Comparison of ENCODE assay signal across 8 cellular contexts in genomic region chr13:77028202-77028601, GRCh38. TPM values are rescaled to one million over a fixed set of nuclear protein-coding genes. Genes with fewer than 3 reads are reported as not detected.
DNase-seq lines count a peak whose midpoint lies in the region; ATAC-seq and TF ChIP-seq lines count a peak whose summit lies in the region.

No MANE protein-coding gene starts in this region.

- H3K27ac Mint-ChIP-seq in endodermal cell (no peak overlapping the region), osteocyte (ENCODE audit: unreplicated experiment) (peak overlapping the region; percentile 94)

- peaks cover 3% of the 10 kb centered on the region for H3K27me3 ChIP-seq in endodermal cell (ENCODE audit: control insufficient read depth, insufficient read depth, low read length, poor library complexity, severe bottlenecking)

- H3K4me3 Mint-ChIP-seq in endodermal cell, result peak overlapping the region; percentile 79
- peak overlapping the region; percentile 90 for H3K4me3 Mint-ChIP-seq in osteocyte (ENCODE audit: unreplicated experiment)

- H3K27me3 Mint-ChIP-seq in endodermal cell (ENCODE audit: insufficient read depth) (peaks cover 8% of the 10 kb centered on the region), osteocyte (ENCODE audit: unreplicated experiment) (no peaks in the 10 kb centered on the region)

- WGBS in endodermal cell (ENCODE audit: insufficient coverage in 1 of 2, insufficient read length in 1 of 2), 2 experiments, result 92 to 95% methylated on average over 5 of the region's 5 CpGs

- H3K27ac ChIP-seq in endodermal cell (ENCODE audit: low read depth, low read length), result no peak overlapping the region

- DNase-seq in Daoy (ENCODE audit: low read depth) (peak; percentile 22), NCI-H748 treated with DMSO at 0.1 percent for 48 hours (lab: John Stamatoyannopoulos, UW) (peak; percentile 11), endodermal cell (no peak), osteocyte (ENCODE audit: extremely low spot score, unreplicated experiment) (no peak), T1000 (lab: John Stamatoyannopoulos, UW) (no peak)
- DNase-seq in stimulated activated CD4-positive, alpha-beta T cell treated with anti-CD3 and anti-CD28 coated beads, Interleukin-4, amount 100 ng/mL, for 4 hours, result no peak

- H3K36me3 Mint-ChIP-seq in endodermal cell (ENCODE audit: low read depth) (no peaks in the 10 kb centered on the region), osteocyte (ENCODE audit: unreplicated experiment) (peaks cover 5% of the 10 kb centered on the region)

- H3K36me3 ChIP-seq in endodermal cell (ENCODE audit: control insufficient read depth, insufficient read depth, low read length), result no peaks in the 10 kb centered on the region

- H3K9me3 ChIP-seq in endodermal cell (ENCODE audit: control insufficient read depth, low read length), result no peaks in the 10 kb centered on the region

- TF ChIP-seq CTCF in endodermal cell (conservative IDR thresholded peaks at IDR 0.05) (no peak), osteocyte (IDR thresholded peaks at IDR 0.05) (no peak)

- no peaks in the 10 kb centered on the region for H3K9me3 Mint-ChIP-seq in endodermal cell
- no peaks in the 10 kb centered on the region for H3K9me3 Mint-ChIP-seq in osteocyte (ENCODE audit: unreplicated experiment)

- no peak overlapping the region for H3K4me3 ChIP-seq in endodermal cell (ENCODE audit: low read length)

- no peak overlapping the region for H3K9ac ChIP-seq in endodermal cell (ENCODE audit: extremely low read depth, low read length, poor library complexity, severe bottlenecking)

- no peaks in the 10 kb centered on the region for H3K4me1 ChIP-seq in endodermal cell (ENCODE audit: control insufficient read depth, insufficient read depth, low read length)

- H3K4me1 Mint-ChIP-seq in endodermal cell, result peaks cover 14% of the 10 kb centered on the region
- H3K4me1 Mint-ChIP-seq in osteocyte (ENCODE audit: unreplicated experiment), result peaks cover 44% of the 10 kb centered on the region

- no peak for ATAC-seq in GM21515 (IDR thresholded peaks at IDR 0.05; ENCODE audit: unreplicated experiment)
- no peak for ATAC-seq in HG03039 (IDR thresholded peaks at IDR 0.05; ENCODE audit: unreplicated experiment)

RNA-seq across cellular contexts. Expression of gene FBXL3, which starts 1.2 kb away (rescaled TPM):
- total RNA-seq in Daoy (2014; rRNA removed; shearing (Covaris generic)), result 15.6 and 21.6 TPM in 2 replicates
- total RNA-seq in endodermal cell, result 10 to 100 TPM; 12.7 to 14.3 TPM
- polyA plus RNA-seq in endodermal cell (2013, experiment 1 of 2), result 23.1 TPM
- 21.1 TPM for polyA plus RNA-seq in endodermal cell (2013, experiment 2 of 2)
- 43.0 and 43.6 TPM in 2 replicates for total RNA-seq in osteocyte

RNA-seq across cellular contexts. Expression of gene CLN5, which starts 36.3 kb away (rescaled TPM):
- 13.9 and 15.7 TPM in 2 replicates for total RNA-seq in Daoy (2014; rRNA removed; shearing (Covaris generic))
- total RNA-seq in endodermal cell (10 to 100 TPM; 13.6 to 13.9 TPM), osteocyte (42.3 and 43.3 TPM in 2 replicates)
- polyA plus RNA-seq in endodermal cell (2013, experiment 1 of 2), result 12.8 TPM
- 12.2 TPM for polyA plus RNA-seq in endodermal cell (2013, experiment 2 of 2)

Comparison
In these comparisons a context has a peak if more than half of its experiments do, and no peak if none do; other contexts are left out.
1. DNase-seq: peak in Daoy (single experiment) and NCI-H748 treated with DMSO at 0.1 percent for 48 hours (single experiment); none in endodermal cell (single experiment), osteocyte (single experiment), stimulated activated CD4-positive, alpha-beta T cell treated with anti-CD3 and anti-CD28 coated beads, Interleukin-4, amount 100 ng/mL, for 4 hours (0 of 2) and T1000 (single experiment).